Comparison of ENCODE assay signal across 1 cellular context in the genomic region with DNA sequence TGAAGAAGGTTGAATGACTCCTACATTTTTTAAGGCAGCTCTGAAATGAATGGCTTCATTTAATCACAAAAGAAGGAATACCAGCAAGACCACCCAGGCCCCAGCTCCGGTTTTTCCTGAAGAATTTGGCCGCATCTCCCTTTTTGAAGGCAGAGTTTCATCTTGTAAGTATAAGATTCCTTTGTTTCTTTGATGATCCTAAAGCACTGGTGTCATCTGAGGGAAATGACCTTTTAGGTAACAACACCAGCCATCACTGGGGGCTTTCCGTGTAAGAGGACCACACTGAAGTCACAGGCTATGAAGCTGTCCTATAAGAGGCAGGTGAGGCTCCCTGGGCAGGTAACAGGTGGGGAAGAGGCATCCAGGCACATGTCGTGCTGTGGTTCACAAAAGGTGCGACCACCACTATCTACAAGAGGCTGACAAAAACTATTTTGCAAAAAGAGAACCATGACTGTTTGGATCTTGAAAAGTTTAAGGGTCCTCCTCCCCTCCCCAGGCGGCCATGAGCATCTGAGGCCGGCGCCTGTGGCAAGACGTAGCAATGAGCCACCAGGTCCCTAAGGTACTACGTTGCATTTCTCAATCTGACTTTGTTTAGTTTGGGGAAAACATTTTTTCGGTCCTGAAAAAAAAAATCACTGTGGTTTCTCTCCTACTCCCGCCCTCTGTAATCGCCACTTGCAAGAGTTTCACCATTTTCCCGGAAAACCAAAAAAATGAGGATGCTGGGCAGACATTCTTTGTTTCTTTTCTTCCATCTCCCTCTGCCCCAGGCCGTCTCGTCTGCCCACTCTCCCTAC.
TF ChIP-seq lines count a peak whose summit lies in the region.

No MANE protein-coding gene starts in this region.

TF ChIP-seq in A549, 52 proteins besides CTCF, POLR2A, EP300 and RAD21 (continued from another document):
- TF ChIP-seq, protein P1, sequence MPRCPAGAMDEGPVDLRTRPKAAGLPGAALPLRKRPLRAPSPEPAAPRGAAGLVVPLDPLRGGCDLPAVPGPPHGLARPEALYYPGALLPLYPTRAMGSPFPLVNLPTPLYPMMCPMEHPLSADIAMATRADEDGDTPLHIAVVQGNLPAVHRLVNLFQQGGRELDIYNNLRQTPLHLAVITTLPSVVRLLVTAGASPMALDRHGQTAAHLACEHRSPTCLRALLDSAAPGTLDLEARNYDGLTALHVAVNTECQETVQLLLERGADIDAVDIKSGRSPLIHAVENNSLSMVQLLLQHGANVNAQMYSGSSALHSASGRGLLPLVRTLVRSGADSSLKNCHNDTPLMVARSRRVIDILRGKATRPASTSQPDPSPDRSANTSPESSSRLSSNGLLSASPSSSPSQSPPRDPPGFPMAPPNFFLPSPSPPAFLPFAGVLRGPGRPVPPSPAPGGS (IDR thresholded peaks at IDR 0.05), result no peak
- TF ChIP-seq, protein P2, sequence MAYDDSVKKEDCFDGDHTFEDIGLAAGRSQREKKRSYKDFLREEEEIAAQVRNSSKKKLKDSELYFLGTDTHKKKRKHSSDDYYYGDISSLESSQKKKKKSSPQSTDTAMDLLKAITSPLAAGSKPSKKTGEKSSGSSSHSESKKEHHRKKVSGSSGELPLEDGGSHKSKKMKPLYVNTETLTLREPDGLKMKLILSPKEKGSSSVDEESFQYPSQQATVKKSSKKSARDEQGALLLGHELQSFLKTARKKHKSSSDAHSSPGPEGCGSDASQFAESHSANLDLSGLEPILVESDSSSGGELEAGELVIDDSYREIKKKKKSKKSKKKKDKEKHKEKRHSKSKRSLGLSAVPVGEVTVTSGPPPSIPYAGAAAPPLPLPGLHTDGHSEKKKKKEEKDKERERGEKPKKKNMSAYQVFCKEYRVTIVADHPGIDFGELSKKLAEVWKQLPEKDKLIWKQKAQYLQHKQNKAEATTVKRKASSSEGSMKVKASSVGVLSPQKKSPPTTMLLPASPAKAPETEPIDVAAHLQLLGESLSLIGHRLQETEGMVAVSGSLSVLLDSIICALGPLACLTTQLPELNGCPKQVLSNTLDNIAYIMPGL (CRISPR knock-in tag; IDR thresholded peaks at IDR 0.05; ENCODE audit: borderline replicate concordance), result no peak
- TF ChIP-seq RFX5 (IDR thresholded peaks at IDR 0.05) (no peak), HDAC2 (IDR thresholded peaks at IDR 0.05) (no peak), NFE2L2 (conservative IDR thresholded peaks at IDR 0.05; ENCODE audit: low read length) (no peak), SREBF2 (IDR thresholded peaks at IDR 0.05) (no peak), CHD4 (IDR thresholded peaks at IDR 0.05; ENCODE audit: borderline replicate concordance) (no peak), TP53 (CRISPR knock-in tag; IDR thresholded peaks at IDR 0.05) (no peak), POLR2AphosphoS2 (conservative IDR thresholded peaks at IDR 0.05; ENCODE audit: low read length) (no peak), MAZ (IDR thresholded peaks at IDR 0.05; ENCODE audit: borderline replicate concordance, low read depth, low read length) (no peak)
- TF ChIP-seq, protein P3, sequence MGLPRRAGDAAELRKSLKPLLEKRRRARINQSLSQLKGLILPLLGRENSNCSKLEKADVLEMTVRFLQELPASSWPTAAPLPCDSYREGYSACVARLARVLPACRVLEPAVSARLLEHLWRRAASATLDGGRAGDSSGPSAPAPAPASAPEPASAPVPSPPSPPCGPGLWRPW (IDR thresholded peaks at IDR 0.05), result no peak
- TF ChIP-seq, protein P4, sequence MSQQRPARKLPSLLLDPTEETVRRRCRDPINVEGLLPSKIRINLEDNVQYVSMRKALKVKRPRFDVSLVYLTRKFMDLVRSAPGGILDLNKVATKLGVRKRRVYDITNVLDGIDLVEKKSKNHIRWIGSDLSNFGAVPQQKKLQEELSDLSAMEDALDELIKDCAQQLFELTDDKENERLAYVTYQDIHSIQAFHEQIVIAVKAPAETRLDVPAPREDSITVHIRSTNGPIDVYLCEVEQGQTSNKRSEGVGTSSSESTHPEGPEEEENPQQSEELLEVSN (IDR thresholded peaks at IDR 0.05; ENCODE audit: borderline replicate concordance, low read depth), result no peak
- TF ChIP-seq, protein P5, sequence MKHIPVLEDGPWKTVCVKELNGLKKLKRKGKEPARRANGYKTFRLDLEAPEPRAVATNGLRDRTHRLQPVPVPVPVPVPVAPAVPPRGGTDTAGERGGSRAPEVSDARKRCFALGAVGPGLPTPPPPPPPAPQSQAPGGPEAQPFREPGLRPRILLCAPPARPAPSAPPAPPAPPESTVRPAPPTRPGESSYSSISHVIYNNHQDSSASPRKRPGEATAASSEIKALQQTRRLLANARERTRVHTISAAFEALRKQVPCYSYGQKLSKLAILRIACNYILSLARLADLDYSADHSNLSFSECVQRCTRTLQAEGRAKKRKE (CRISPR knock-in tag; IDR thresholded peaks at IDR 0.05; ENCODE audit: low read depth), result no peak
